In genomic region chr9:93263334-93264229, GRCh38 we compare ENCODE assay signal across 18 cellular contexts.
DNase-seq lines count a peak whose midpoint lies in the region; ATAC-seq and TF ChIP-seq lines count a peak whose summit lies in the region.
"Had no signal": no experiment of that assay in that cellular context is flagged by ENCODE, and none has a peak within 500 bp of the region (broad histone marks: within the 10 kb centered on the region; RNA-seq: fewer than 3 reads in every experiment).

No MANE protein-coding gene starts in this region.

- no peak for TF ChIP-seq CTCF in adrenal gland (IDR thresholded peaks at IDR 0.05)
- TF ChIP-seq CTCF in osteoblast (IDR thresholded peaks at IDR 0.05; ENCODE audit: extremely low read depth, low read depth, low read length), result no peak

- TF ChIP-seq POLR2A in adrenal gland (IDR thresholded peaks at IDR 0.05), result no peak

- DNase-seq in DMS53 (lab: John Stamatoyannopoulos, UW) (peak; percentile 50), DMS53 treated with DMSO at 0.1 percent for 48 hours (lab: John Stamatoyannopoulos, UW; ENCODE audit: unreplicated experiment) (no peak), GM03348 (ENCODE audit: low spot score) (peak; percentile 7), adrenal gland (peak in 4 of 7 donors; percentile 5 to 42 (median 6)), osteoblast (ENCODE audit: insufficient read length, low spot score, missing footprints) (peak; percentile 71), superior temporal gyrus (ENCODE audit: extremely low spot score) (no peak), NCI-H2196 (lab: John Stamatoyannopoulos, UW; ENCODE audit: unreplicated experiment) (no peak)
- DNase-seq: activated naive CD8-positive, alpha-beta T cell treated with anti-CD3 and anti-CD28 coated beads, Interleukin-2, amount 10 ng/mL, durations not matched to agents 7 days and 5 days; C1 segment of cervical spinal cord; effector CD4-positive, alpha-beta T cell; KG1; midbrain; NCI-H1105 treated with DMSO at 0.1 percent for 48 hours; T-helper 1 cell had no signal

- intact Hi-C loops in adrenal gland (cut with DNase I), result no loop called here

- H4K20me1 ChIP-seq in osteoblast (ENCODE audit: insufficient read depth, low read length), result no peaks in the 10 kb centered on the region

- H3K4me3 ChIP-seq in adrenal gland (no peak overlapping the region), osteoblast (ENCODE audit: insufficient read depth, low read length) (no peak overlapping the region)
- H3K4me3 ChIP-seq: right lobe of liver, tibial nerve had no signal

- H3K36me3 ChIP-seq in adrenal gland (replicated peaks in 1 of 2) (no peaks in the 10 kb centered on the region), osteoblast (ENCODE audit: insufficient read depth, low read length) (no peaks in the 10 kb centered on the region)
- H3K36me3 ChIP-seq: right lobe of liver, tibial nerve had no signal

- no peaks in the 10 kb centered on the region for H3K79me2 ChIP-seq in osteoblast (ENCODE audit: insufficient read depth, low read length)

- H3K4me1 ChIP-seq in adrenal gland (replicated peaks in 1 of 2) (no peaks in the 10 kb centered on the region), osteoblast (ENCODE audit: insufficient read depth, low read length) (no peaks in the 10 kb centered on the region)
- H3K4me1 ChIP-seq: right lobe of liver, tibial nerve had no signal

- H3K27me3 ChIP-seq in adrenal gland (no peaks in the 10 kb centered on the region), osteoblast (ENCODE audit: insufficient read depth, low read length) (no peaks in the 10 kb centered on the region)
- H3K27me3 ChIP-seq: right lobe of liver, tibial nerve had no signal

- no peak overlapping the region for H3K27ac ChIP-seq in adrenal gland
- no peak overlapping the region for H3K27ac ChIP-seq in osteoblast (ENCODE audit: low read depth, low read length)
- H3K27ac ChIP-seq: 22Rv1, right lobe of liver, tibial nerve had no signal

- ATAC-seq in GM18502 (IDR thresholded peaks at IDR 0.05; ENCODE audit: poor library complexity, unreplicated experiment), result no peak
- ATAC-seq: right lobe of liver had no signal

- no peak overlapping the region for H3K4me2 ChIP-seq in osteoblast (ENCODE audit: insufficient read depth, low read length)

- H2AFZ ChIP-seq in osteoblast (ENCODE audit: low read length), result no peak overlapping the region

- WGBS in adrenal gland, 4 donors, result 84 to 93% (median 89%) methylated on average over 19 to 39 of the region's 41 CpGs

- no peaks in the 10 kb centered on the region for H3K9me3 ChIP-seq in adrenal gland (replicated peaks in 1 of 3)
- H3K9me3 ChIP-seq in osteoblast (ENCODE audit: low read depth, low read length), result no peaks in the 10 kb centered on the region
- H3K9me3 ChIP-seq: right lobe of liver, tibial nerve had no signal

Comparison
In these comparisons a context has a peak if more than half of its experiments do, and no peak if none do; other contexts are left out.
1. DNase-seq: peak in DMS53 (single experiment), GM03348 (single experiment), adrenal gland (4 of 7) and osteoblast (single experiment); none in DMS53 treated with DMSO at 0.1 percent for 48 hours (single experiment), superior temporal gyrus (single experiment) and NCI-H2196 (single experiment).